Comparison of ENCODE assay signal across 8 cellular contexts in genomic region chr20:45857114-45857835, GRCh38. TPM values are rescaled to one million over a fixed set of nuclear protein-coding genes. Genes with fewer than 3 reads are reported as not detected.
DNase-seq lines count a peak whose midpoint lies in the region; ATAC-seq, FAIRE-seq and TF ChIP-seq lines count a peak whose summit lies in the region.

ACOT8 (minus strand) TSS chr20:45857392; CDS start chr20:45857315, 77 bp downstream.
ZSWIM3 (plus strand) TSS chr20:45857614; CDS start chr20:45857826, 212 bp downstream.

- WGBS in mesodermal cell (ENCODE audit: insufficient coverage in 2 of 2), 2 experiments, result 0% methylated on average over 21 to 29 of the region's 35 CpGs

- peaks cover 45% of the 10 kb centered on the region for H3K4me1 Mint-ChIP-seq in activated CD8-positive, alpha-beta memory T cell treated with anti-CD3 and anti-CD28 coated beads, Interleukin-2, amount 10 ng/mL, durations not matched to agents 7 days and 5 days
- peaks cover 18% of the 10 kb centered on the region for H3K4me1 Mint-ChIP-seq in endothelial cell (ENCODE audit: unreplicated experiment)

- H3K27me3 Mint-ChIP-seq in activated CD8-positive, alpha-beta memory T cell treated with anti-CD3 and anti-CD28 coated beads, Interleukin-2, amount 10 ng/mL, durations not matched to agents 7 days and 5 days, result no peaks in the 10 kb centered on the region
- H3K27me3 Mint-ChIP-seq in endothelial cell (ENCODE audit: unreplicated experiment), result peaks cover 7% of the 10 kb centered on the region

- H3K9me3 Mint-ChIP-seq in activated CD8-positive, alpha-beta memory T cell treated with anti-CD3 and anti-CD28 coated beads, Interleukin-2, amount 10 ng/mL, durations not matched to agents 7 days and 5 days (ENCODE audit: low read depth), result no peaks in the 10 kb centered on the region
- no peaks in the 10 kb centered on the region for H3K9me3 Mint-ChIP-seq in endothelial cell (ENCODE audit: unreplicated experiment)

- peak within 1 kb of the TSS; percentile 64 for H3K27ac ChIP-seq in mesodermal cell (ENCODE audit: low read depth, low read length, severe bottlenecking)

- peak within 1 kb of the TSS; percentile 99 for H3K27ac Mint-ChIP-seq in activated CD8-positive, alpha-beta memory T cell treated with anti-CD3 and anti-CD28 coated beads, Interleukin-2, amount 10 ng/mL, durations not matched to agents 7 days and 5 days
- peak within 1 kb of the TSS; percentile 95 for H3K27ac Mint-ChIP-seq in endothelial cell (ENCODE audit: unreplicated experiment)

- peak within 1 kb of the TSS; percentile 96 for H3K4me3 Mint-ChIP-seq in activated CD8-positive, alpha-beta memory T cell treated with anti-CD3 and anti-CD28 coated beads, Interleukin-2, amount 10 ng/mL, durations not matched to agents 7 days and 5 days
- H3K4me3 Mint-ChIP-seq in endothelial cell (ENCODE audit: unreplicated experiment), result peak within 1 kb of the TSS; percentile 95

- peak; percentile 99 for DNase-seq in Caki2 (ENCODE audit: low read depth)
- peak; percentile 100 for DNase-seq in HTR-8/SVneo (ENCODE audit: insufficient read length, low spot score)
- DNase-seq in NOMO-1 treated with DMSO at 0.1 percent for 48 hours (lab: John Stamatoyannopoulos, UW; ENCODE audit: unreplicated experiment), result peak; percentile 99
- DNase-seq in activated CD8-positive, alpha-beta memory T cell treated with anti-CD3 and anti-CD28 coated beads, Interleukin-2, amount 10 ng/mL, durations not matched to agents 7 days and 5 days, result peak; percentile 98
- DNase-seq in endothelial cell (ENCODE audit: low spot score), result peak; percentile 94
- peak; percentile 52 for DNase-seq in stimulated activated CD8-positive, alpha-beta memory T cell treated with anti-CD3 and anti-CD28 coated beads, Interleukin-15, amount 100 ng/mL, for 24 hours (ENCODE audit: low read depth)

- H3K4me1 ChIP-seq in mesodermal cell (ENCODE audit: control insufficient read depth, insufficient read depth, low read length, poor library complexity, severe bottlenecking), result peaks cover 9% of the 10 kb centered on the region

- peaks cover 15% of the 10 kb centered on the region for H3K36me3 Mint-ChIP-seq in activated CD8-positive, alpha-beta memory T cell treated with anti-CD3 and anti-CD28 coated beads, Interleukin-2, amount 10 ng/mL, durations not matched to agents 7 days and 5 days
- peaks cover 7% of the 10 kb centered on the region for H3K36me3 Mint-ChIP-seq in endothelial cell (ENCODE audit: low read depth, unreplicated experiment)

- CTCF ChIA-PET in activated CD8-positive, alpha-beta memory T cell treated with anti-CD3 and anti-CD28 coated beads, Interleukin-2, amount 10 ng/mL, durations not matched to agents 7 days and 5 days (lab: Charles Lee), result interaction anchor here (0.6 to 1.7 kb wide), 5 partner anchors 17 to 113 kb away, joined by 3 to 11 read pairs (median 8); no protein-coding TSS in a partner anchor

- H3K36me3 ChIP-seq in mesodermal cell (ENCODE audit: control insufficient read depth, insufficient read depth, low read length), result peaks cover 15% of the 10 kb centered on the region

- in situ Hi-C loops in Caki2 (cut with HindIII; ENCODE audit: low pct_unique_long_range_greater_than_20kb, low sequenced_read_pairs), result no loop called here

- FAIRE-seq in HTR-8/SVneo (lab: Jason Lieb, UNC), result peak; percentile 98

- H3K9me3 ChIP-seq in mesodermal cell (ENCODE audit: control insufficient read depth, low read length), result no peaks in the 10 kb centered on the region

- peak; percentile 93 for ATAC-seq in GM21381 (IDR thresholded peaks at IDR 0.05; ENCODE audit: unreplicated experiment)
- ATAC-seq in activated CD8-positive, alpha-beta memory T cell treated with anti-CD3 and anti-CD28 coated beads, Interleukin-2, amount 10 ng/mL, durations not matched to agents 7 days and 5 days, result peak; percentile 97

- TF ChIP-seq CTCF in endothelial cell (IDR thresholded peaks at IDR 0.05; ENCODE audit: unreplicated experiment), result no peak

- peak within 1 kb of the TSS; percentile 91 for H3K4me3 ChIP-seq in mesodermal cell (ENCODE audit: extremely low read depth, insufficient read depth, low read length, poor library complexity, severe bottlenecking)

RNA-seq across cellular contexts. Expression of gene ACOT8, which starts in this region (rescaled TPM):
- 43.3 and 48.7 TPM in 2 replicates for total RNA-seq in Caki2 (2014; rRNA removed; shearing (Covaris generic); ENCODE audit: low replicate concordance)
- total RNA-seq in activated CD8-positive, alpha-beta memory T cell treated with anti-CD3 and anti-CD28 coated beads, Interleukin-2, amount 10 ng/mL, durations not matched to agents 7 days and 5 days, result 10 to 100 TPM; 36.1 TPM
- 25.3 TPM for total RNA-seq in endothelial cell (ENCODE audit: unreplicated experiment)
- polyA plus RNA-seq in mesodermal cell (2013, experiment 1 of 2), result 17.0 TPM
- 16.0 TPM for polyA plus RNA-seq in mesodermal cell (2013, experiment 2 of 2)

RNA-seq across cellular contexts. Expression of gene ZSWIM3, which starts in this region (rescaled TPM):
- total RNA-seq in Caki2 (2014; rRNA removed; shearing (Covaris generic); ENCODE audit: low replicate concordance), result 4.3 and 5.8 TPM in 2 replicates
- total RNA-seq in activated CD8-positive, alpha-beta memory T cell treated with anti-CD3 and anti-CD28 coated beads, Interleukin-2, amount 10 ng/mL, durations not matched to agents 7 days and 5 days, result 1 to 10 TPM; 4.5 to 6.5 TPM
- 6.7 TPM for total RNA-seq in endothelial cell (ENCODE audit: unreplicated experiment)
- 5.3 TPM for polyA plus RNA-seq in mesodermal cell (2013, experiment 1 of 2)
- polyA plus RNA-seq in mesodermal cell (2013, experiment 2 of 2), result 5.1 TPM

Comparison
In these comparisons a context has a peak if more than half of its experiments do, and no peak if none do; other contexts are left out.
1. Peak in every context shown above with its lines: DNase-seq, ATAC-seq, H3K4me3 ChIP-seq and H3K27ac ChIP-seq.